8 cellular contexts compared by ENCODE assay signal in the genomic region with DNA sequence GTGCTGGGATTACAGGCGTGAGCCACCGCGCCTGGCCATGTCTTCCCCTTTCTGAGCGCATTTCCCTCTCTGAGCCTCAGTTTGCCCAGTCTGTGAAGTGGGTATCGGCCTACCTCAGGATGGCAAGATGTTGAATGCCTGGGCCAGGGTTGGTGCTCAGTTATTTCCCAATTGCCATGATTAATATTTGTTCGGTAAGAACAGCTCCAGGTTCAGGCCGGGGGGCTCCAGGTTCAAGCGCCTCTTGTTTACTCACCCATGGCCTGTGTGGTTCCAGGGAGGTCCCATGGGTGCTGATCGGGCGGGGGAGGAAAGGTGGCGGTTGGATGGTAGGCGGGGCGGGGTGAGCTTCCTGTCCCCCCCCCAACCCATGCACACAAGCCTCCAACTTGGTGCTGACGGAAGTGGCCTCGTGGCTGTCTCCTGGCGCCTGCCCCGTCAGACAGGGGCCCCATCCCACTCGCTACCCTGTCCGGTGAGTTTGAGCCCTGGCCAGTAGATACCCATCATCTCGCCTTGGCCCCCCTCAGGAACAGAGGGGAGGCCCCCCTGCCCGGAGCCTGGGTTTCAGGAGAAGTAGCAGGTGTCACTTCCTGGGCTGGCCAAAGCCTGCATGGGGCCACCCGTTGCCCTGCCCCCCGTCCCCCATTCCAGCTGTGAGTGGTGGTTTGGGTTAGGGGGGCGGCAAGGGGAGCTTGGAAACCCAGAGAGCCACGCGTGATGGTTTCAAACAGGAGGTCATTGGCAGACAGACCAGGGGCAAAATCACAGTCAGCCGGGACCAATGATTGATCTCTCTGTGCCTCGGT. TPM values are rescaled to one million over a fixed set of nuclear protein-coding genes. Genes with fewer than 3 reads are reported as not detected.
DNase-seq lines count a peak whose midpoint lies in the region; ATAC-seq and TF ChIP-seq lines count a peak whose summit lies in the region.

A gene with protein sequence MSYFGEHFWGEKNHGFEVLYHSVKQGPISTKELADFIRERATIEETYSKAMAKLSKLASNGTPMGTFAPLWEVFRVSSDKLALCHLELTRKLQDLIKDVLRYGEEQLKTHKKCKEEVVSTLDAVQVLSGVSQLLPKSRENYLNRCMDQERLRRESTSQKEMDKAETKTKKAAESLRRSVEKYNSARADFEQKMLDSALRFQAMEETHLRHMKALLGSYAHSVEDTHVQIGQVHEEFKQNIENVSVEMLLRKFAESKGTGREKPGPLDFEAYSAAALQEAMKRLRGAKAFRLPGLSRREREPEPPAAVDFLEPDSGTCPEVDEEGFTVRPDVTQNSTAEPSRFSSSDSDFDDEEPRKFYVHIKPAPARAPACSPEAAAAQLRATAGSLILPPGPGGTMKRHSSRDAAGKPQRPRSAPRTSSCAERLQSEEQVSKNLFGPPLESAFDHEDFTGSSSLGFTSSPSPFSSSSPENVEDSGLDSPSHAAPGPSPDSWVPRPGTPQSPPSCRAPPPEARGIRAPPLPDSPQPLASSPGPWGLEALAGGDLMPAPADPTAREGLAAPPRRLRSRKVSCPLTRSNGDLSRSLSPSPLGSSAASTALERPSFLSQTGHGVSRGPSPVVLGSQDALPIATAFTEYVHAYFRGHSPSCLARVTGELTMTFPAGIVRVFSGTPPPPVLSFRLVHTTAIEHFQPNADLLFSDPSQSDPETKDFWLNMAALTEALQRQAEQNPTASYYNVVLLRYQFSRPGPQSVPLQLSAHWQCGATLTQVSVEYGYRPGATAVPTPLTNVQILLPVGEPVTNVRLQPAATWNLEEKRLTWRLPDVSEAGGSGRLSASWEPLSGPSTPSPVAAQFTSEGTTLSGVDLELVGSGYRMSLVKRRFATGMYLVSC (plus strand): TSS at position 375 of the 809 bp plus-strand sequence. CDS start 3,688 bp downstream, outside the sequence.

- H3K4me3 ChIP-seq in left lung, result peak within 1 kb of the TSS in 1 of 2 donors; percentile 39
- H3K4me3 ChIP-seq in MG63, result no peak within 1 kb of the TSS

- peaks cover 4 to 83% of the 10 kb centered on the region in 2 donors for H3K4me1 ChIP-seq in left lung

- ATAC-seq in GM21515 (IDR thresholded peaks at IDR 0.05; ENCODE audit: unreplicated experiment), result peak; percentile 30
- ATAC-seq in left lung, result peak; percentile 31

- no peak for TF ChIP-seq CTCF in left lung (IDR thresholded peaks at IDR 0.05)

- DNase-seq in OCI-M1 (lab: John Stamatoyannopoulos, UW) (peak; percentile 75), left lung (peak; percentile 74 to 87), islet precursor cell (no peak), iPS-NIHi7 (ENCODE audit: extremely low spot score) (no peak), MG63 (no peak)
- DNase-seq in activated T-helper 1 cell treated with anti-CD3 and anti-CD28 coated beads, Interleukin-2, amount 50 U/mL, for 16 hours (ENCODE audit: low read depth in 1 of 2, low spot score in 1 of 2), result peak; percentile 74 to 80
- DNase-seq in stimulated activated CD8-positive, alpha-beta memory T cell treated with anti-CD3 and anti-CD28 coated beads, Interleukin-7, amount 100 ng/mL, for 24 hours (ENCODE audit: low read depth), result peak; percentile 76

- peak within 1 kb of the TSS; percentile 39 to 80 for H3K27ac ChIP-seq in left lung

- no peaks in the 10 kb centered on the region for H3K36me3 ChIP-seq in left lung
- no peaks in the 10 kb centered on the region for H3K36me3 ChIP-seq in MG63

- H3K9me3 ChIP-seq in left lung, result no peaks in the 10 kb centered on the region
- H3K9me3 ChIP-seq in MG63, result no peaks in the 10 kb centered on the region

- intact Hi-C loops in left lung (cut with DNase I), result no loop called here

- H3K27me3 ChIP-seq in left lung (no peaks in the 10 kb centered on the region), MG63 (0 out of 2 replicates have a peak, but pooled peaks cover 7% of the 10 kb centered on the region)

RNA-seq across cellular contexts. Expression of the gene that starts here (rescaled TPM):
- total RNA-seq in left lung, result 10 to 100 TPM in 1 of 2 donors, 1 to 10 TPM in 1; 3.0 to 12.7 TPM
- 0.82 TPM in 1 of 2 replicates, not detected in the other for total RNA-seq in MG63 (2014; rRNA removed; shearing (Covaris generic); ENCODE audit: low replicate concordance)

Comparison
In these comparisons a context has a peak if more than half of its experiments do, and no peak if none do; other contexts are left out.
1. DNase-seq: peak in OCI-M1 (single experiment), activated T-helper 1 cell treated with anti-CD3 and anti-CD28 coated beads, Interleukin-2, amount 50 U/mL, for 16 hours (2 of 2), left lung (2 of 2) and stimulated activated CD8-positive, alpha-beta memory T cell treated with anti-CD3 and anti-CD28 coated beads, Interleukin-7, amount 100 ng/mL, for 24 hours (single experiment); none in islet precursor cell (single experiment), iPS-NIHi7 (single experiment) and MG63 (single experiment).